Comparison of ENCODE assay signal across 1 cellular context in genomic region chr7:47738563-47739166, GRCh38.
TF ChIP-seq lines count a peak whose summit lies in the region.

No MANE protein-coding gene starts in this region.

TF ChIP-seq in WTC11, 78 proteins besides CTCF, POLR2A, EP300 and RAD21 (continued from another document):
- no peak for TF ChIP-seq AFF4 (CRISPR knock-in tag; IDR thresholded peaks at IDR 0.05; ENCODE audit: borderline replicate concordance)
- no peak for TF ChIP-seq ESRRA (CRISPR knock-in tag; IDR thresholded peaks at IDR 0.05; ENCODE audit: borderline replicate concordance)
- TF ChIP-seq, protein P1, sequence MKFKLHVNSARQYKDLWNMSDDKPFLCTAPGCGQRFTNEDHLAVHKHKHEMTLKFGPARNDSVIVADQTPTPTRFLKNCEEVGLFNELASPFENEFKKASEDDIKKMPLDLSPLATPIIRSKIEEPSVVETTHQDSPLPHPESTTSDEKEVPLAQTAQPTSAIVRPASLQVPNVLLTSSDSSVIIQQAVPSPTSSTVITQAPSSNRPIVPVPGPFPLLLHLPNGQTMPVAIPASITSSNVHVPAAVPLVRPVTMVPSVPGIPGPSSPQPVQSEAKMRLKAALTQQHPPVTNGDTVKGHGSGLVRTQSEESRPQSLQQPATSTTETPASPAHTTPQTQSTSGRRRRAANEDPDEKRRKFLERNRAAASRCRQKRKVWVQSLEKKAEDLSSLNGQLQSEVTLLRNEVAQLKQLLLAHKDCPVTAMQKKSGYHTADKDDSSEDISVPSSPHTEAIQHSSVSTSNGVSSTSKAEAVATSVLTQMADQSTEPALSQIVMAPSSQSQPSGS (CRISPR knock-in tag; IDR thresholded peaks at IDR 0.05; ENCODE audit: borderline replicate concordance, low read depth), result no peak
- TF ChIP-seq PREB (CRISPR knock-in tag; IDR thresholded peaks at IDR 0.05; ENCODE audit: borderline replicate concordance), result no peak
- TF ChIP-seq NR3C1 (CRISPR knock-in tag; conservative IDR thresholded peaks at IDR 0.05; ENCODE audit: low read depth), result no peak
- no peak for TF ChIP-seq ATF3 (CRISPR knock-in tag; conservative IDR thresholded peaks at IDR 0.05)
- TF ChIP-seq NR2C2 (CRISPR knock-in tag; IDR thresholded peaks at IDR 0.05), result no peak
- TF ChIP-seq MYBL2 (CRISPR knock-in tag; IDR thresholded peaks at IDR 0.05), result no peak
